ENCODE assay signal across 8 cellular contexts in the genomic region with DNA sequence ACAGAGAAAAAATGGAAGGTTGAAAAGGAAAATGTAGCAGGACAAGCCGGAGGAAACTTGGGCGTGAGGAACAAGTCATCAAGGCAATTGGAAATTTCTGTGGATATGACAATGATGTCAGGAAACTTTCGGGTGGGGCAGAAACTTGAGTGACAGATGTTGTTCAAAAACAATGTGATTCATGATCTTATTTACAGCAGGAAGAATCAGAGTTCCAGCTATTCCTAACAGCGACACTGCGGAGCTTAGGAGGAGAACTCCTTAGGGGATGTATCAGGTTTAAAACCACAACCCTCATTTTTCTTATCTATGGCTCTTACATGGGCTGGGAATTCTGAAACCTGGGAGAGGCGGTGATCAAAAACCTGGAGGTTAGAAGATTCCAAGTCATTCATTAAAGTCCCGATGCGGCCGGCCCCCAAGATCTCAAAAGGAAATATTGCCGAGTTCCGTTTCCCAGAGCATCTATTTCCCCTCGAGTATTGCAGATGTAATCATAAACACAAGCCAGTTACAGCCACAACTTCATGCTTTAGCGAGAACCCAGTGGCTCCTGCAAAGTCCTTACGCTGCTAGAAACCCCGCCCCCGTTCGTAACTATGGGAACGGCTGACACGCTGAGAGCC. TPM values are rescaled to one million over a fixed set of nuclear protein-coding genes. Genes with fewer than 3 reads are reported as not detected.
A peak's percentile ranks its signal among the peaks of the same experiment; 100 is the strongest.
DNase-seq lines count a peak whose midpoint lies in the region; ATAC-seq and TF ChIP-seq lines count a peak whose summit lies in the region.

No MANE protein-coding gene starts in this region.

- H3K9me3 ChIP-seq in muscle layer of colon (ENCODE audit: low read length), result no peaks in the 10 kb centered on the region

- TF ChIP-seq CTCF in 22Rv1 (IDR thresholded peaks at IDR 0.05), result no peak
- no peak for TF ChIP-seq CTCF in chondrocyte (IDR thresholded peaks at IDR 0.05)

- peaks cover 30% of the 10 kb centered on the region for H3K4me1 ChIP-seq in muscle layer of colon (ENCODE audit: insufficient read depth, low read length)

- H3K9me3 Mint-ChIP-seq in IgD-negative memory B cell, result peaks cover 4 to 9% (median 6%) of the 10 kb centered on the region in 3 donors
- H3K9me3 Mint-ChIP-seq in chondrocyte (ENCODE audit: low read depth), result peaks cover 3% of the 10 kb centered on the region

- H3K27ac Mint-ChIP-seq in IgD-negative memory B cell, result peak overlapping the region; percentile 45 to 95 (median 45)
- H3K27ac Mint-ChIP-seq in chondrocyte (ENCODE audit: unreplicated experiment), result peak overlapping the region; percentile 80

- peak overlapping the region in 1 of 2 donors; percentile 50 for H3K4me3 ChIP-seq in muscle layer of colon (ENCODE audit: low read depth in 1 of 2, low read length in 2 of 2)

- H3K9ac ChIP-seq in muscle layer of colon (ENCODE audit: low read length), result peak overlapping the region; percentile 31

- H3K27ac ChIP-seq in 22Rv1 (peak overlapping the region; percentile 37; the same call in 1 of the 2 replicates), muscle layer of colon (ENCODE audit: low read depth, low read length) (peak overlapping the region; percentile 46), substantia nigra (ENCODE audit: low read depth, low read length, poor library complexity, severe bottlenecking) (no peak overlapping the region)

- H3K4me1 Mint-ChIP-seq in IgD-negative memory B cell, result peaks cover 0 to 19% (median 0%) of the 10 kb centered on the region in 3 donors
- H3K4me1 Mint-ChIP-seq in chondrocyte (ENCODE audit: low read depth), result peaks cover 28% of the 10 kb centered on the region

- peaks cover 12% of the 10 kb centered on the region for H3K27me3 Mint-ChIP-seq in IgD-negative memory B cell
- peaks cover 6% of the 10 kb centered on the region for H3K27me3 Mint-ChIP-seq in chondrocyte (ENCODE audit: low read depth)

- H3K36me3 Mint-ChIP-seq in IgD-negative memory B cell (peaks cover 2% of the 10 kb centered on the region), chondrocyte (ENCODE audit: low read depth) (no peaks in the 10 kb centered on the region)

- DNase-seq in chondrocyte (ENCODE audit: low spot score), result no peak
- DNase-seq in substantia nigra (lab: John Stamatoyannopoulos, UW), result no peak
- no peak for DNase-seq in posterior vena cava (ENCODE audit: low spot score)
- no peak for DNase-seq in OCI-M2 (lab: John Stamatoyannopoulos, UW; ENCODE audit: unreplicated experiment)

- ATAC-seq in HG03039 (IDR thresholded peaks at IDR 0.05; ENCODE audit: unreplicated experiment), result no peak

- H3K36me3 ChIP-seq in muscle layer of colon (ENCODE audit: insufficient read depth, low read length), result peaks cover 8% of the 10 kb centered on the region

- intact Hi-C loops in posterior vena cava (cut with DNase I), result loop anchor here in 1 of 2 donors (10.0 kb wide), 1 partner anchor 105 kb away; no protein-coding TSS in a partner anchor

- no peaks in the 10 kb centered on the region for H3K27me3 ChIP-seq in muscle layer of colon (ENCODE audit: control insufficient read depth in 1 of 2, insufficient read depth in 2 of 2, low read length in 2 of 2)

- H3K4me3 Mint-ChIP-seq in IgD-negative memory B cell (peak overlapping the region; percentile 52 to 87 (median 81)), chondrocyte (ENCODE audit: unreplicated experiment) (peak overlapping the region; percentile 78)

RNA-seq across cellular contexts. Expression of a gene that starts 0.7 kb away (rescaled TPM):
- 0.90 TPM for polyA plus RNA-seq in IgD-negative memory B cell
- total RNA-seq in chondrocyte (4.9 to 20.6 TPM (median 5.5 TPM) in 3 replicates), posterior vena cava (10 to 100 TPM; 37.9 to 43.6 TPM)
